In the genomic region with DNA sequence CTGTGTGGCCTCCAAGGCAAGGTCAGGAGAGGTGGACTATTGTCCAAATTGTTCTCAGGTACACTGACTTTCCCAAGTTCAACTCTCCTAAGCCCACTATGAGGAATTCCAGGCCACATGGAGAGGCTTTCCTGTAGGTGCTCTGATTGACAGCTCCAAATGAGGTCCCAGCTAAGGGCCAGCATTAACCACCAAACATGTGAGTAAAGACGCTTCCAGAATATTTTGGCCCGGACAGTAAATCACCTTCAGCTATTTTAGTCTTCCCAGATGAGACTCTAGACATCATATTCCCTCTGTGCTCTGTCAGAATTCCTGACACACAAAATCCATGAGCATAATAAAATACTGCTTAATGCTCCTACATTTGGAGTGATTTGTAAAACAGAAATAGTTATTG, we compare ENCODE assay signal across 14 cellular contexts.
DNase-seq lines count a peak whose midpoint lies in the region; ATAC-seq and TF ChIP-seq lines count a peak whose summit lies in the region.
"Had no signal": no experiment of that assay in that cellular context is flagged by ENCODE, and none has a peak within 500 bp of the region (broad histone marks: within the 10 kb centered on the region; RNA-seq: fewer than 3 reads in every experiment).

No MANE protein-coding gene starts in this region.

- ATAC-seq in psoas muscle: peak; percentile 88 to 93 (median 89)
- ATAC-seq in naive thymus-derived CD4-positive, alpha-beta T cell: no peak

- POLR2A ChIA-PET in naive thymus-derived CD4-positive, alpha-beta T cell (lab: Charles Lee): no interaction called here

- H3K9me3 ChIP-seq in SJCRH30 (replicated peaks) (no peaks in the 10 kb centered on the region), psoas muscle (no peaks in the 10 kb centered on the region), sigmoid colon (no peaks in the 10 kb centered on the region)
- no peaks in the 10 kb centered on the region for H3K9me3 ChIP-seq in naive thymus-derived CD4-positive, alpha-beta T cell (ENCODE audit: control insufficient read depth in 2 of 3, low read length in 3 of 3)

- no peaks in the 10 kb centered on the region for H3K36me3 ChIP-seq in SJCRH30
- H3K36me3 ChIP-seq in psoas muscle (ENCODE audit: insufficient read depth in 1 of 2, low read depth in 1 of 2): no peaks in the 10 kb centered on the region
- no peaks in the 10 kb centered on the region for H3K36me3 ChIP-seq in naive thymus-derived CD4-positive, alpha-beta T cell (ENCODE audit: control insufficient read depth in 2 of 3, insufficient read depth in 3 of 3, low read length in 3 of 3)
- no peaks in the 10 kb centered on the region for H3K36me3 ChIP-seq in sigmoid colon

- H3K36me3 Mint-ChIP-seq in naive thymus-derived CD4-positive, alpha-beta T cell: no peaks in the 10 kb centered on the region
- H3K36me3 Mint-ChIP-seq: CD4-positive, alpha-beta memory T cell had no signal

- no peaks in the 10 kb centered on the region for H3K27me3 Mint-ChIP-seq in naive thymus-derived CD4-positive, alpha-beta T cell
- H3K27me3 Mint-ChIP-seq: CD4-positive, alpha-beta memory T cell had no signal

- H3K4me3 ChIP-seq in SJCRH30: no peak overlapping the region
- H3K4me3 ChIP-seq in psoas muscle: no peak overlapping the region
- H3K4me3 ChIP-seq in naive thymus-derived CD4-positive, alpha-beta T cell (ENCODE audit: low read length): no peak overlapping the region
- H3K4me3 ChIP-seq in sigmoid colon: no peak overlapping the region
- H3K4me3 ChIP-seq: GM23248 had no signal

- peaks cover 0 to 37% (median 26%) of the 10 kb centered on the region in 7 donors for H3K4me1 Mint-ChIP-seq in naive thymus-derived CD4-positive, alpha-beta T cell

- CTCF ChIA-PET in naive thymus-derived CD4-positive, alpha-beta T cell (lab: Charles Lee): no interaction called here

- peak; percentile 26 for DNase-seq in LHCN-M2 (ENCODE audit: low read depth)
- DNase-seq in SJCRH30: peak; percentile 2 to 19
- no peak for DNase-seq in psoas muscle
- no peak for DNase-seq in stimulated activated naive CD4-positive, alpha-beta T cell (lab: John Stamatoyannopoulos, UW)
- DNase-seq in naive thymus-derived CD4-positive, alpha-beta T cell: no peak
- DNase-seq in sigmoid colon: no peak
- DNase-seq: AML-193; CD4-positive, alpha-beta memory T cell; DMS79 treated with DMSO at 0.1 percent for 48 hours; GF-D8; GM23248; HCEC 1CT had no signal

- H3K9me3 Mint-ChIP-seq in naive thymus-derived CD4-positive, alpha-beta T cell: no peaks in the 10 kb centered on the region
- H3K9me3 Mint-ChIP-seq: CD4-positive, alpha-beta memory T cell had no signal

- no peak overlapping the region for H3K27ac Mint-ChIP-seq in naive thymus-derived CD4-positive, alpha-beta T cell
- H3K27ac Mint-ChIP-seq: CD4-positive, alpha-beta memory T cell had no signal

- TF ChIP-seq POLR2A in sigmoid colon (IDR thresholded peaks at IDR 0.05): no peak

- H3K4me1 ChIP-seq in SJCRH30 (no peaks in the 10 kb centered on the region), psoas muscle (peaks cover 43% of the 10 kb centered on the region), sigmoid colon (peaks cover 0 to 14% (median 6%) of the 10 kb centered on the region in 4 donors)
- H3K4me1 ChIP-seq in naive thymus-derived CD4-positive, alpha-beta T cell (ENCODE audit: control insufficient read depth in 2 of 2, insufficient read depth in 2 of 2, low read length in 2 of 2): peaks cover 0 to 4% of the 10 kb centered on the region in 2 donors

- TF ChIP-seq EP300 in sigmoid colon (IDR thresholded peaks at IDR 0.05): no peak

- no peaks in the 10 kb centered on the region for H3K27me3 ChIP-seq in SJCRH30
- H3K27me3 ChIP-seq in psoas muscle (ENCODE audit: insufficient read depth in 3 of 3, low read length in 2 of 3): no peaks in the 10 kb centered on the region
- no peaks in the 10 kb centered on the region for H3K27me3 ChIP-seq in naive thymus-derived CD4-positive, alpha-beta T cell (ENCODE audit: control insufficient read depth in 2 of 2, insufficient read depth in 2 of 2, low read length in 2 of 2)
- no peaks in the 10 kb centered on the region for H3K27me3 ChIP-seq in sigmoid colon

- no peak overlapping the region for H3K4me3 Mint-ChIP-seq in naive thymus-derived CD4-positive, alpha-beta T cell
- H3K4me3 Mint-ChIP-seq: CD4-positive, alpha-beta memory T cell had no signal

- intact Hi-C loops in psoas muscle (cut with DNase I): no loop called here
- intact Hi-C loops in naive thymus-derived CD4-positive, alpha-beta T cell (cut with micrococcal nuclease): no loop called here
- intact Hi-C loops in sigmoid colon (cut with DNase I): no loop called here

- no peak for TF ChIP-seq CTCF in psoas muscle (IDR thresholded peaks at IDR 0.05)
- TF ChIP-seq CTCF in sigmoid colon (IDR thresholded peaks at IDR 0.05): no peak

- 9 to 28% (median 23%) methylated on average over 2 of the region's 2 CpGs for WGBS in psoas muscle, 3 donors
- WGBS in sigmoid colon, 2 donors: 93 to 96% methylated on average over 2 of the region's 2 CpGs

- H3K27ac ChIP-seq in SJCRH30: no peak overlapping the region
- peak overlapping the region; percentile 72 for H3K27ac ChIP-seq in psoas muscle
- no peak overlapping the region for H3K27ac ChIP-seq in naive thymus-derived CD4-positive, alpha-beta T cell (ENCODE audit: low read depth, low read length)
- H3K27ac ChIP-seq in sigmoid colon: no peak overlapping the region
- H3K27ac ChIP-seq: C4-2B, GM23248, HL-60 had no signal

Comparison
In these comparisons a context has a peak if more than half of its experiments do, and no peak if none do; other contexts are left out.
1. DNase-seq: peak in LHCN-M2 (single experiment) and SJCRH30 (2 of 2); none in psoas muscle (0 of 2), stimulated activated naive CD4-positive, alpha-beta T cell (0 of 6), naive thymus-derived CD4-positive, alpha-beta T cell (0 of 9) and sigmoid colon (single experiment).